10 cellular contexts compared by ENCODE assay signal in genomic region chr4:575281-576141, GRCh38. TPM values are rescaled to one million over a fixed set of nuclear protein-coding genes. Genes with fewer than 3 reads are reported as not detected.
DNase-seq lines count a peak whose midpoint lies in the region; ATAC-seq and TF ChIP-seq lines count a peak whose summit lies in the region.
"Had no signal": no experiment of that assay in that cellular context is flagged by ENCODE, and none has a peak within 500 bp of the region (broad histone marks: within the 10 kb centered on the region; RNA-seq: fewer than 3 reads in every experiment).

No MANE protein-coding gene starts in this region.

- no peak overlapping the region for H3K4me3 Mint-ChIP-seq in chondrocyte (ENCODE audit: unreplicated experiment)
- H3K4me3 Mint-ChIP-seq in CD4-positive, alpha-beta T cell = no peak overlapping the region

- no peaks in the 10 kb centered on the region for H3K9me3 Mint-ChIP-seq in chondrocyte (ENCODE audit: low read depth)
- peaks cover 3% of the 10 kb centered on the region for H3K9me3 Mint-ChIP-seq in CD4-positive, alpha-beta T cell

- H3K27me3 ChIP-seq in kidney epithelial cell (ENCODE audit: control insufficient read depth, insufficient read depth, low read length) = peaks cover 66% of the 10 kb centered on the region
- H3K27me3 ChIP-seq in CD4-positive, alpha-beta T cell (ENCODE audit: control insufficient read depth, insufficient read depth, low read length) = peaks cover 57% of the 10 kb centered on the region

- no peaks in the 10 kb centered on the region for H3K36me3 ChIP-seq in kidney epithelial cell (ENCODE audit: control insufficient read depth, insufficient read depth, low read length)

- intact Hi-C loops in CD4-positive, alpha-beta T cell (cut with DNase I, micrococcal nuclease) = no loop called here

- no peaks in the 10 kb centered on the region for H3K9me3 ChIP-seq in CD4-positive, alpha-beta T cell (ENCODE audit: control insufficient read depth, low read length)

- POLR2A ChIA-PET in CD4-positive, alpha-beta T cell (lab: Charles Lee) = no interaction called here

- H3K27ac ChIP-seq in CD4-positive, alpha-beta T cell (ENCODE audit: low read depth, low read length) = no peak overlapping the region

- H3K27ac Mint-ChIP-seq in chondrocyte (ENCODE audit: unreplicated experiment) = no peak overlapping the region
- no peak overlapping the region for H3K27ac Mint-ChIP-seq in CD4-positive, alpha-beta T cell

- H3K4me1 Mint-ChIP-seq in chondrocyte (ENCODE audit: low read depth) = peaks cover 8% of the 10 kb centered on the region
- H3K4me1 Mint-ChIP-seq in CD4-positive, alpha-beta T cell (ENCODE audit: low read depth) = peaks cover 5% of the 10 kb centered on the region

- TF ChIP-seq CTCF in chondrocyte (IDR thresholded peaks at IDR 0.05) (no peak), kidney epithelial cell (IDR thresholded peaks at IDR 0.05; ENCODE audit: insufficient read depth, low read length, poor library complexity, severe bottlenecking) (no peak)
- TF ChIP-seq CTCF in CD4-positive, alpha-beta T cell (IDR thresholded peaks at IDR 0.05) = no peak

- DNase-seq in stimulated activated CD4-positive, alpha-beta T cell treated with anti-CD3 and anti-CD28 coated beads, Interleukin-12 subunit alpha, Interleukin-12 subunit beta, amount 100 ng/mL, for 4 hours = peak; percentile 25
- no peak for DNase-seq in stimulated activated CD4-positive, alpha-beta T cell treated with anti-CD3 and anti-CD28 coated beads, Interleukin-1b, Interleukin-23, amount 100 ng/mL, for 48 hours
- DNase-seq in chondrocyte (ENCODE audit: low spot score) (peak; percentile 92), kidney epithelial cell (ENCODE audit: low read depth) (peak; percentile 23), NCI-H2107 treated with DMSO at 0.1 percent for 48 hours (lab: John Stamatoyannopoulos, UW; ENCODE audit: unreplicated experiment) (no peak)
- DNase-seq in CD4-positive, alpha-beta T cell = no peak
- DNase-seq: small intestine had no signal

- ATAC-seq in HG02642 (IDR thresholded peaks at IDR 0.05; ENCODE audit: poor library complexity, unreplicated experiment) (no peak), GM21737 (IDR thresholded peaks at IDR 0.05; ENCODE audit: unreplicated experiment) (no peak)
- ATAC-seq in CD4-positive, alpha-beta T cell (ENCODE audit: poor library complexity) = no peak

- H3K36me3 Mint-ChIP-seq in chondrocyte (ENCODE audit: low read depth) = no peaks in the 10 kb centered on the region
- no peaks in the 10 kb centered on the region for H3K36me3 Mint-ChIP-seq in CD4-positive, alpha-beta T cell (ENCODE audit: low read depth)

- H3K4me3 ChIP-seq in kidney epithelial cell (ENCODE audit: low read depth, low read length) = no peak overlapping the region

- CTCF ChIA-PET in CD4-positive, alpha-beta T cell (lab: Charles Lee) = no interaction called here

- H3K27me3 Mint-ChIP-seq in chondrocyte (ENCODE audit: low read depth) = peaks cover 55% of the 10 kb centered on the region
- H3K27me3 Mint-ChIP-seq in CD4-positive, alpha-beta T cell = peaks cover 68% of the 10 kb centered on the region

RNA-seq across cellular contexts. Expression of gene TMEM271, which starts 0.6 kb away (rescaled TPM):
- total RNA-seq in chondrocyte (not detected in 3 replicates), kidney epithelial cell (not detected in 2 replicates)
- total RNA-seq in CD4-positive, alpha-beta T cell = not detected
- total RNA-seq: SK-MEL-5 had no signal

RNA-seq across cellular contexts. Expression of gene PDE6B, which starts 49.9 kb away (rescaled TPM):
- 0.46 to 2.3 TPM (median 2.3 TPM) in 3 replicates for total RNA-seq in chondrocyte
- total RNA-seq in kidney epithelial cell = 17.1 and 19.7 TPM in 2 replicates
- total RNA-seq in CD4-positive, alpha-beta T cell = 10 to 100 TPM; 11.4 to 12.4 TPM
- total RNA-seq: SK-MEL-5 had no signal

Comparison
In these comparisons a context has a peak if more than half of its experiments do, and no peak if none do; other contexts are left out.
1. DNase-seq: peak in stimulated activated CD4-positive, alpha-beta T cell treated with anti-CD3 and anti-CD28 coated beads, Interleukin-12 subunit alpha, Interleukin-12 subunit beta, amount 100 ng/mL, for 4 hours (single experiment), chondrocyte (single experiment) and kidney epithelial cell (single experiment); none in stimulated activated CD4-positive, alpha-beta T cell treated with anti-CD3 and anti-CD28 coated beads, Interleukin-1b, Interleukin-23, amount 100 ng/mL, for 48 hours (single experiment), NCI-H2107 treated with DMSO at 0.1 percent for 48 hours (single experiment) and CD4-positive, alpha-beta T cell (0 of 10).